Comparison of ENCODE assay signal across 25 cellular contexts in genomic region chrX:46117234-46117633, GRCh38.
DNase-seq lines count a peak whose midpoint lies in the region; ATAC-seq and TF ChIP-seq lines count a peak whose summit lies in the region.
"Had no signal": no experiment of that assay in that cellular context is flagged by ENCODE, and none has a peak within 500 bp of the region (broad histone marks: within the 10 kb centered on the region; RNA-seq: fewer than 3 reads in every experiment).

No MANE protein-coding gene starts in this region.

- intact Hi-C loops in Right ventricle myocardium inferior (cut with DNase I) (no loop called here), heart right ventricle (cut with DNase I) (no loop called here)

- no peaks in the 10 kb centered on the region for H3K27me3 Mint-ChIP-seq in type B pancreatic cell

- H3K9me3 Mint-ChIP-seq in type B pancreatic cell: peaks cover 7% of the 10 kb centered on the region
- H3K9me3 Mint-ChIP-seq: HFFc6 had no signal

- WGBS in heart right ventricle, 2 donors: 58 to 70% methylated on average over 2 of the region's 2 CpGs

- no peaks in the 10 kb centered on the region for H3K4me1 Mint-ChIP-seq in type B pancreatic cell (ENCODE audit: unreplicated experiment)
- H3K4me1 Mint-ChIP-seq: CD8-positive, alpha-beta memory T cell had no signal

- H3K27ac Mint-ChIP-seq in type B pancreatic cell: no peak overlapping the region
- H3K27ac Mint-ChIP-seq: CD8-positive, alpha-beta memory T cell; H9; HFFc6 had no signal

- H3K36me3 Mint-ChIP-seq in type B pancreatic cell: no peaks in the 10 kb centered on the region
- H3K36me3 Mint-ChIP-seq: CD8-positive, alpha-beta memory T cell had no signal

- no peaks in the 10 kb centered on the region for H3K36me3 ChIP-seq in heart right ventricle
- H3K36me3 ChIP-seq: SJCRH30 had no signal

- TF ChIP-seq CTCF in heart right ventricle (IDR thresholded peaks at IDR 0.05) (no peak), type B pancreatic cell (conservative IDR thresholded peaks at IDR 0.05) (no peak)

- H3K4me1 ChIP-seq in heart right ventricle: no peaks in the 10 kb centered on the region
- H3K4me1 ChIP-seq: SJCRH30 had no signal

- peak; percentile 17 for DNase-seq in Right ventricle myocardium inferior (ENCODE audit: missing footprints)
- DNase-seq in heart right ventricle: no peak
- DNase-seq in NCI-H1105 treated with DMSO at 0.1 percent for 48 hours (lab: John Stamatoyannopoulos, UW): peak; percentile 33
- peak; percentile 2 for DNase-seq in epithelial cell of prostate (ENCODE audit: low read depth, low spot score)
- peak; percentile 50 for DNase-seq in type B pancreatic cell (ENCODE audit: extremely low spot score, unreplicated experiment)
- DNase-seq in SKM-1 (lab: John Stamatoyannopoulos, UW; ENCODE audit: unreplicated experiment): no peak
- DNase-seq: Calu3; CD8-positive, alpha-beta memory T cell; DMS153; GM23248; H9; HFFc6; NCI-H1092 treated with DMSO at 0.1 percent for 48 hours; NCI-H1694; NCI-H2081; NCI-H510A; NCI-H774; NK-92 treated with Interleukin-12 subunit alpha and Interleukin-12 subunit beta, amount 100 ng/mL, for 24 hours; SJCRH30 had no signal

- H3K27ac ChIP-seq in heart right ventricle: no peak overlapping the region
- no peak overlapping the region for H3K27ac ChIP-seq in epithelial cell of prostate
- H3K27ac ChIP-seq: C4-2B, GM23248, HL-60, SJCRH30 had no signal

- no peak for ATAC-seq in Right ventricle myocardium inferior
- ATAC-seq in heart right ventricle: no peak
- no peak for ATAC-seq in HG03442 (IDR thresholded peaks at IDR 0.05; ENCODE audit: unreplicated experiment)
- ATAC-seq: HepG2, K562, Panc1 had no signal

- no peaks in the 10 kb centered on the region for H3K9me3 ChIP-seq in heart right ventricle
- H3K9me3 ChIP-seq: SJCRH30 had no signal

- peaks cover 0 to 24% (median 0%) of the 10 kb centered on the region in 7 donors for H3K27me3 ChIP-seq in heart right ventricle
- H3K27me3 ChIP-seq: SJCRH30 had no signal

- no peak overlapping the region for H3K4me3 Mint-ChIP-seq in type B pancreatic cell
- H3K4me3 Mint-ChIP-seq: CD8-positive, alpha-beta memory T cell; H9; HFFc6 had no signal

- no peak overlapping the region for H3K4me3 ChIP-seq in heart right ventricle
- H3K4me3 ChIP-seq: GM23248, K562, SJCRH30 had no signal

Comparison
In these comparisons a context has a peak if more than half of its experiments do, and no peak if none do; other contexts are left out.
1. DNase-seq: peak in Right ventricle myocardium inferior (single experiment), NCI-H1105 treated with DMSO at 0.1 percent for 48 hours (single experiment), epithelial cell of prostate (single experiment) and type B pancreatic cell (single experiment); none in heart right ventricle (0 of 2) and SKM-1 (single experiment).